In genomic region chr6:32883789-32884188, GRCh38 we compare ENCODE assay signal across 14 cellular contexts. TPM values are rescaled to one million over a fixed set of nuclear protein-coding genes. Genes with fewer than 3 reads are reported as not detected.
DNase-seq lines count a peak whose midpoint lies in the region; ATAC-seq and TF ChIP-seq lines count a peak whose summit lies in the region.
"Had no signal": no experiment of that assay in that cellular context is flagged by ENCODE, and none has a peak within 500 bp of the region (broad histone marks: within the 10 kb centered on the region; RNA-seq: fewer than 3 reads in every experiment).

No MANE protein-coding gene starts in this region.

- ATAC-seq in lung (ENCODE audit: insufficient read depth, low FRiP score) (peak; percentile 65), HG03135 (IDR thresholded peaks at IDR 0.05; ENCODE audit: unreplicated experiment) (no peak), HG02571 (IDR thresholded peaks at IDR 0.05; ENCODE audit: unreplicated experiment) (no peak), HG02623 (IDR thresholded peaks at IDR 0.05; ENCODE audit: unreplicated experiment) (no peak)
- ATAC-seq: activated T-helper 17 cell treated with anti-CD3 and anti-CD28 coated beads, Interleukin-2, amount 50 U/mL, for 72 hours; natural killer cell treated with Interleukin-12 subunit alpha and Interleukin-12 subunit beta and Interleukin-15 and Interleukin-18, amount 100 ng/mL, for 72 hours had no signal

- WGBS in lung, 2 donors: 21 to 26% methylated on average over 5 of the region's 5 CpGs

- H3K4me1 ChIP-seq in A673 (ENCODE audit: insufficient read depth, low read length, poor library complexity, severe bottlenecking): peaks cover 5% of the 10 kb centered on the region
- peaks cover 0 to 2% of the 10 kb centered on the region in 2 donors for H3K4me1 ChIP-seq in lung (ENCODE audit: control insufficient read depth in 2 of 2, insufficient read depth in 2 of 2, low read length in 2 of 2)

- H3K27me3 ChIP-seq in A673 (replicated peaks; ENCODE audit: insufficient read depth, low read depth, low read length, poor library complexity): no peaks in the 10 kb centered on the region
- no peaks in the 10 kb centered on the region for H3K27me3 ChIP-seq in lung (ENCODE audit: control insufficient read depth, insufficient read depth)

- H3K4me3 ChIP-seq in A673 (ENCODE audit: low read depth, low read length, poor library complexity, severe bottlenecking): no peak overlapping the region
- no peak overlapping the region for H3K4me3 ChIP-seq in lung
- H3K4me3 ChIP-seq: coronary artery had no signal

- H3K27ac ChIP-seq in A673 (ENCODE audit: low read depth, low read length, poor library complexity, severe bottlenecking): no peak overlapping the region
- no peak overlapping the region for H3K27ac ChIP-seq in lung (ENCODE audit: low read depth in 1 of 2, low read length in 1 of 2)
- H3K27ac ChIP-seq: coronary artery had no signal

- POLR2A ChIA-PET in A673 (lab: Charles Lee; ENCODE audit: low non-redundant PET): no interaction called here

- no peaks in the 10 kb centered on the region for H3K36me3 ChIP-seq in A673 (ENCODE audit: insufficient read depth, low read length, poor library complexity, severe bottlenecking)
- no peaks in the 10 kb centered on the region for H3K36me3 ChIP-seq in lung (ENCODE audit: control insufficient read depth in 2 of 2, insufficient read depth in 2 of 2, low read length in 2 of 2)

- intact Hi-C loops in A673 (cut with micrococcal nuclease; ENCODE audit: unreplicated experiment): no loop called here

- peak; percentile 65 for DNase-seq in A673 (ENCODE audit: low spot score)
- DNase-seq in H4 (ENCODE audit: low spot score): peak; percentile 58
- peak; percentile 49 for DNase-seq in ecto neural progenitor cell (ENCODE audit: low spot score)
- DNase-seq in lung (ENCODE audit: low spot score): peak; percentile 55
- no peak for DNase-seq in activated effector memory CD4-positive, alpha-beta T cell treated with anti-CD3 and anti-CD28 coated beads, Interleukin-2, amount 50 U/mL, for 16 hours
- DNase-seq: NCI-H1417; stimulated activated CD4-positive, alpha-beta T cell treated with anti-CD3 and anti-CD28 coated beads, Interleukin-4, amount 100 ng/mL, for 4 hours had no signal

- TF ChIP-seq CTCF in A673 (conservative IDR thresholded peaks at IDR 0.05; ENCODE audit: low read depth, low read length) (no peak), lung (IDR thresholded peaks at IDR 0.05; ENCODE audit: control extremely low read depth, extremely low read depth) (no peak)

- no TSS peak for BruUV-seq in A673 (replicated peaks; lab: Mats Ljungman, UMichigan)

- H3K9me3 ChIP-seq in A673 (ENCODE audit: low read depth, low read length, poor library complexity, severe bottlenecking) (no peaks in the 10 kb centered on the region), lung (ENCODE audit: control insufficient read depth in 2 of 2, insufficient read depth in 1 of 2, low read length in 1 of 2) (no peaks in the 10 kb centered on the region)

- CTCF ChIA-PET in A673 (lab: Charles Lee): interaction anchor here (0.5 to 1.1 kb wide), 3 partner anchors 11 to 103 kb away, joined by 3 to 4 read pairs (median 3); no protein-coding TSS in a partner anchor

RNA-seq across cellular contexts. Expression of gene PSMB9, which starts 29.8 kb away (rescaled TPM):
- 4.3 and 6.8 TPM in 2 replicates for total RNA-seq in A673 (2021)
- total RNA-seq in H4 (2014; rRNA removed; shearing (Covaris generic)): 120 and 150 TPM in 2 replicates
- total RNA-seq in lung: 10 to 100 TPM; 14.4 to 56.6 TPM
- polyA plus RNA-seq in lung: 100 to 1,000 TPM in 1 of 2 donors, 10 to 100 TPM in 1; 67.2 to 183 TPM

RNA-seq across cellular contexts. Expression of gene TAP1, which starts 30.3 kb away (rescaled TPM):
- 11.7 and 12.3 TPM in 2 replicates for total RNA-seq in A673 (2021)
- total RNA-seq in H4 (2014; rRNA removed; shearing (Covaris generic)): 60.9 and 66.1 TPM in 2 replicates
- total RNA-seq in lung: 10 to 100 TPM; 32.6 to 52.1 TPM
- polyA plus RNA-seq in lung: 100 to 1,000 TPM in 1 of 2 donors, 10 to 100 TPM in 1; 63.6 to 181 TPM

RNA-seq across cellular contexts. Expression of gene PSMB8, which starts 39.9 kb away (rescaled TPM):
- total RNA-seq in A673 (2021): 20.2 and 21.8 TPM in 2 replicates
- total RNA-seq in H4 (2014; rRNA removed; shearing (Covaris generic)): 210 and 212 TPM in 2 replicates
- total RNA-seq in lung: 10 to 100 TPM; 40.4 to 79.0 TPM
- 100 to 1,000 TPM; 132 to 216 TPM for polyA plus RNA-seq in lung

RNA-seq across cellular contexts. Expression of gene TAP2, which starts 45.2 kb away (rescaled TPM):
- total RNA-seq in A673 (2021) (39.2 and 46.5 TPM in 2 replicates), lung (10 to 100 TPM; 15.2 to 63.2 TPM)
- total RNA-seq in H4 (2014; rRNA removed; shearing (Covaris generic)): 27.4 and 29.8 TPM in 2 replicates
- polyA plus RNA-seq in lung: 10 to 100 TPM; 25.3 to 58.7 TPM

RNA-seq across cellular contexts. Expression of gene HLA-DMB, which starts 57.0 kb away (rescaled TPM):
- total RNA-seq in A673 (2021) (0.34 and 0.46 TPM in 2 replicates), lung (10 to 100 TPM; 42.3 to 76.7 TPM)
- total RNA-seq in H4 (2014; rRNA removed; shearing (Covaris generic)): 4.5 and 4.6 TPM in 2 replicates
- polyA plus RNA-seq in lung: 10 to 100 TPM; 50.1 to 52.2 TPM
- polyA plus RNA-seq: BJ had no signal
